Comparison of ENCODE assay signal across 18 cellular contexts in the genomic region with DNA sequence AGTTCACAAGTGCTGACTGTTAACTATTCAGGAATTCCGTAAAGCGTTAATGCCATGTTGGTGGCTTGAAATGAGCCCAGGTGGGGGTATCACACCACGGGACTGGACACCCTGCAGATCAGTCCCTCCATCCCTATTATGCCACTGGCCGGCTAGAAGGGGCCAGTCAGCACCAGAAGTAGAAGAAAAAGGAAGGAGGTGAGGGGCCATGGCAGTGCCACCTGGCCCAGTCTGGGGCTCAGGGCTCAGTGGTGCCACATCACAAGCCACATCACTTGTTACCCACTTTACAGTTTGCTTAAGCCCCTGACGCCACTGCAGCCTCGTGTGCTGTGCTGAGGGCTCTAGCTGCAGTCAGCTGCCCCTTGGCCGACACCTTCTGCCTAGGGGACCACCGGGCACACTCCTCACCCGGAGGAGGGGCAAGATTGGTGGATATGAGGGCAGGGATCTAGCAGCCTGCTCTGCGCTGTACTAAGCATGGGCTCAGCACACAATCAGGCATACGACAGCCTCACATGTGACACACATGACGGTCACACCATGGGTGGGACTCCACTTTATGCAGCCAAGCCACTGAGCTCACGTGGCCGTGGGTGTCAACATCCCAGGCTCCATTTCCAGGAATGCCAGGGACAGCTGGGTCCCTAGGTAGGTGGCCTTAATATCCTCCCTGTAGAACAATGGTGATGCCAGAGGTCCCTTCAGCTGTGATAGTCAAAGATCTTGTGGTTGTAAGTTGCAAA. TPM values are rescaled to one million over a fixed set of nuclear protein-coding genes. Genes with fewer than 3 reads are reported as not detected.
DNase-seq lines count a peak whose midpoint lies in the region; ATAC-seq, FAIRE-seq and TF ChIP-seq lines count a peak whose summit lies in the region.
"Had no signal": no experiment of that assay in that cellular context is flagged by ENCODE, and none has a peak within 500 bp of the region (broad histone marks: within the 10 kb centered on the region; RNA-seq: fewer than 3 reads in every experiment).

No MANE protein-coding gene starts in this region.

- intact Hi-C loops in left ventricle myocardium inferior (cut with micrococcal nuclease) (no loop called here), cardiac septum (cut with DNase I) (loop anchor here (2.0 to 10.0 kb wide), 2 partner anchors 15 to 267 kb away; no protein-coding TSS in a partner anchor), kidney (cut with DNase I) (no loop called here), sigmoid colon (cut with DNase I) (no loop called here)

- no peak for TF ChIP-seq POLR2A in sigmoid colon (IDR thresholded peaks at IDR 0.05)

- no peak overlapping the region for H3K4me3 Mint-ChIP-seq in GM23338

- no peak overlapping the region for H3K9ac ChIP-seq in kidney (ENCODE audit: low read length in 2 of 2)

- H3K9me3 ChIP-seq in left ventricle myocardium inferior (replicated peaks): peaks cover 3% of the 10 kb centered on the region
- H3K9me3 ChIP-seq in kidney (ENCODE audit: control insufficient read depth in 1 of 2, low read length in 2 of 2): no peaks in the 10 kb centered on the region
- H3K9me3 ChIP-seq in sigmoid colon: no peaks in the 10 kb centered on the region
- H3K9me3 ChIP-seq: SJSA1, thyroid gland had no signal

- H2AFZ ChIP-seq in GM23338: no peak overlapping the region

- peaks cover 32% of the 10 kb centered on the region for H3K27me3 Mint-ChIP-seq in GM23338 (ENCODE audit: insufficient read depth, low read depth, poor library complexity)

- 0 out of 2 replicates have a peak, but pooled peaks cover 4% of the 10 kb centered on the region for H3F3A ChIP-seq in GM23338 (replicated peaks; ENCODE audit: low read depth)

- ATAC-seq in GM18873 (IDR thresholded peaks at IDR 0.05; ENCODE audit: low FRiP score, unreplicated experiment) (no peak), GM23338 (no peak)
- ATAC-seq: PC-3 had no signal

- H3K27ac ChIP-seq in left ventricle myocardium inferior (replicated peaks) (peak overlapping the region; percentile 99), kidney (ENCODE audit: low read depth in 2 of 2, low read length in 2 of 2) (no peak overlapping the region), sigmoid colon (peak overlapping the region; percentile 96 to 97 (median 97)), GM23338 (ENCODE audit: low read depth) (no peak overlapping the region)
- H3K27ac ChIP-seq: SJSA1 had no signal

- FAIRE-seq in kidney (lab: Jason Lieb, UNC): no peak
- peak; percentile 27 for FAIRE-seq in urothelium cell line (lab: Jason Lieb, UNC)

- H3K27ac Mint-ChIP-seq in GM23338: no peak overlapping the region
- H3K27ac Mint-ChIP-seq: CD4-positive, alpha-beta memory T cell; naive B cell had no signal

- H3K4me1 ChIP-seq in left ventricle myocardium inferior: peaks cover 95% of the 10 kb centered on the region
- peaks cover 0 to 12% of the 10 kb centered on the region in 2 donors for H3K4me1 ChIP-seq in kidney (ENCODE audit: control insufficient read depth in 1 of 2, insufficient read depth in 1 of 2, low read depth in 1 of 2, low read length in 2 of 2)
- peaks cover 0 to 80% (median 63%) of the 10 kb centered on the region in 4 donors for H3K4me1 ChIP-seq in sigmoid colon
- peaks cover 6% of the 10 kb centered on the region for H3K4me1 ChIP-seq in GM23338 (ENCODE audit: insufficient read depth)

- 71 to 85% methylated on average over 14 of the region's 14 CpGs for WGBS in sigmoid colon, 2 donors

- H3K27me3 ChIP-seq in left ventricle myocardium inferior (ENCODE audit: low read depth) (no peaks in the 10 kb centered on the region), sigmoid colon (no peaks in the 10 kb centered on the region), GM23338 (ENCODE audit: insufficient read depth) (peaks cover 38% of the 10 kb centered on the region)
- H3K27me3 ChIP-seq: SJSA1, thyroid gland had no signal

- H3K4me2 ChIP-seq in GM23338: no peak overlapping the region

- H3K9me2 ChIP-seq in GM23338 (ENCODE audit: insufficient read depth): no peaks in the 10 kb centered on the region

- no peak for DNase-seq in left ventricle myocardium inferior
- DNase-seq in cardiac septum (ENCODE audit: low spot score): no peak
- peak; percentile 70 for DNase-seq in kidney
- DNase-seq in sigmoid colon: peak; percentile 62
- DNase-seq in urothelium cell line (ENCODE audit: low spot score): no peak
- DNase-seq in activated CD8-positive, alpha-beta memory T cell treated with anti-CD3 and anti-CD28 coated beads, Interleukin-2, amount 50 U/mL, for 4 hours: no peak
- no peak for DNase-seq in GM23338 (ENCODE audit: low spot score)
- DNase-seq: CD4-positive, alpha-beta memory T cell; DMS79; naive B cell; NCI-H1436; NCI-H774; stimulated activated CD8-positive, alpha-beta memory T cell treated with anti-CD3 and anti-CD28 coated beads, Interleukin-4, amount 100 ng/mL, for 48 hours; T-helper 9 cell; thyroid gland had no signal

- no peaks in the 10 kb centered on the region; the same call in 2 of the 3 replicates for H3K9me3 Mint-ChIP-seq in GM23338

- H3K36me3 Mint-ChIP-seq in GM23338 (ENCODE audit: low read depth): no peaks in the 10 kb centered on the region
- H3K36me3 Mint-ChIP-seq: CD4-positive, alpha-beta memory T cell; naive B cell had no signal

- no peaks in the 10 kb centered on the region for H4K20me1 ChIP-seq in GM23338 (replicated peaks; ENCODE audit: insufficient read depth)

- peaks cover 8% of the 10 kb centered on the region for H3K4me1 Mint-ChIP-seq in GM23338

- peaks cover 22% of the 10 kb centered on the region for H3K36me3 ChIP-seq in left ventricle myocardium inferior
- no peaks in the 10 kb centered on the region for H3K36me3 ChIP-seq in kidney (ENCODE audit: control insufficient read depth in 1 of 2, insufficient read depth in 2 of 2, low read length in 2 of 2)
- H3K36me3 ChIP-seq in sigmoid colon: peaks cover 0 to 6% (median 0%) of the 10 kb centered on the region in 4 donors
- H3K36me3 ChIP-seq in GM23338 (ENCODE audit: insufficient read depth): no peaks in the 10 kb centered on the region
- H3K36me3 ChIP-seq: thyroid gland had no signal

- no peaks in the 10 kb centered on the region for H3K79me2 ChIP-seq in GM23338 (replicated peaks; ENCODE audit: insufficient read depth)

- TF ChIP-seq CTCF in left ventricle myocardium inferior (IDR thresholded peaks at IDR 0.05; ENCODE audit: borderline replicate concordance) (no peak), kidney (IDR thresholded peaks at IDR 0.05; ENCODE audit: borderline replicate concordance, extremely low read depth, insufficient read depth) (no peak), sigmoid colon (IDR thresholded peaks at IDR 0.05) (no peak), GM23338 (conservative IDR thresholded peaks at IDR 0.05; ENCODE audit: low read depth in 2 of 2) (no peak)

- no peak for TF ChIP-seq EP300 in sigmoid colon (IDR thresholded peaks at IDR 0.05)

- peak overlapping the region; percentile 94 for H3K4me3 ChIP-seq in left ventricle myocardium inferior
- H3K4me3 ChIP-seq in kidney (ENCODE audit: low read length in 2 of 2): no peak overlapping the region
- H3K4me3 ChIP-seq in sigmoid colon: peak overlapping the region; percentile 77 to 90 (median 84)
- no peak overlapping the region for H3K4me3 ChIP-seq in GM23338
- H3K4me3 ChIP-seq: SJSA1, thyroid gland had no signal

TF ChIP-seq in GM23338, 12 proteins besides CTCF, POLR2A, EP300 and RAD21 (continues in another document):
- TF ChIP-seq ZNF331 (CRISPR knock-in tag; IDR thresholded peaks at IDR 0.05; ENCODE audit: low read depth): no peak
- no peak for TF ChIP-seq ETS1 (IDR thresholded peaks at IDR 0.05)

RNA-seq across cellular contexts. Expression of gene LIMS2, which starts 3.6 kb away (rescaled TPM):
- total RNA-seq in left ventricle myocardium inferior (173 TPM), cardiac septum (207 TPM), kidney (101 TPM), sigmoid colon (100 to 1,000 TPM; 125 to 357 (median 195) TPM)
- polyA plus RNA-seq in kidney (ENCODE audit: insufficient read depth, low read depth, low replicate concordance) (107 TPM), sigmoid colon (10 to 100 TPM in 2 of 3 donors, 1 to 10 TPM in 1; 3.2 to 40.6 (median 17.4) TPM), GM23338 (2016; fragmentation: Nextera tagmentation; extraction: Ambion mirVana) (2.6 and 3.5 TPM in 2 replicates)
- total RNA-seq in GM23338 (2014; rRNA removed; shearing (Covaris generic)): 1.3 and 1.6 TPM in 2 replicates

RNA-seq across cellular contexts. Expression of gene GPR17, which starts 25.8 kb away (rescaled TPM):
- total RNA-seq in left ventricle myocardium inferior (0.16 TPM), cardiac septum (0.19 TPM), kidney (0.50 TPM), sigmoid colon (1 to 10 TPM in 1 of 4 donors, under 1 TPM in 2, not detected in 1; 0.36 to 1.4 (median 0.66) TPM)
- polyA plus RNA-seq in kidney (ENCODE audit: insufficient read depth, low read depth, low replicate concordance) (0.39 TPM), sigmoid colon (under 1 TPM in 2 of 3 donors, not detected in 1; 0.48 to 0.60 TPM), GM23338 (2016; fragmentation: Nextera tagmentation; extraction: Ambion mirVana) (not detected in 2 replicates)
- not detected in 2 replicates for total RNA-seq in GM23338 (2014; rRNA removed; shearing (Covaris generic))
- total RNA-seq: CD4-positive, alpha-beta memory T cell; SJSA1; thyroid gland had no signal
- polyA plus RNA-seq: CD4-positive, alpha-beta memory T cell had no signal

RNA-seq across cellular contexts. Expression of gene SFT2D3, which starts 29.6 kb away (rescaled TPM):
- total RNA-seq in left ventricle myocardium inferior (2.9 TPM), cardiac septum (3.1 TPM), kidney (9.3 TPM), sigmoid colon (1 to 10 TPM; 5.6 to 8.6 (median 7.9) TPM)
- polyA plus RNA-seq in kidney (ENCODE audit: insufficient read depth, low read depth, low replicate concordance) (5.1 TPM), sigmoid colon (1 to 10 TPM; 1.4 to 6.5 (median 1.8) TPM), GM23338 (2016; fragmentation: Nextera tagmentation; extraction: Ambion mirVana) (not detected in 2 replicates)
- total RNA-seq in GM23338 (2014; rRNA removed; shearing (Covaris generic)): 13.4 and 13.7 TPM in 2 replicates

Comparison
In these comparisons a context has a peak if more than half of its experiments do, and no peak if none do; other contexts are left out.
1. DNase-seq: peak in kidney (single experiment) and sigmoid colon (single experiment); none in left ventricle myocardium inferior (single experiment), cardiac septum (single experiment), urothelium cell line (single experiment), activated CD8-positive, alpha-beta memory T cell treated with anti-CD3 and anti-CD28 coated beads, Interleukin-2, amount 50 U/mL, for 4 hours (single experiment) and GM23338 (single experiment).
2. H3K27ac ChIP-seq: peak in left ventricle myocardium inferior (single experiment) and sigmoid colon (4 of 4); none in kidney (0 of 2) and GM23338 (single experiment).
3. H3K4me3 ChIP-seq: peak in left ventricle myocardium inferior (single experiment) and sigmoid colon (4 of 4); none in kidney (0 of 2) and GM23338 (single experiment).
4. RNA of gene LIMS2, which starts 3.6 kb away (total RNA-seq): 125 to 357 TPM in sigmoid colon, 207 TPM in cardiac septum (single experiment), 173 TPM in left ventricle myocardium inferior (single experiment) and 101 TPM in kidney (single experiment); 1.3 to 1.6 TPM in GM23338; every median in the first group is over 10 times any median in the second.